In the genomic region with DNA sequence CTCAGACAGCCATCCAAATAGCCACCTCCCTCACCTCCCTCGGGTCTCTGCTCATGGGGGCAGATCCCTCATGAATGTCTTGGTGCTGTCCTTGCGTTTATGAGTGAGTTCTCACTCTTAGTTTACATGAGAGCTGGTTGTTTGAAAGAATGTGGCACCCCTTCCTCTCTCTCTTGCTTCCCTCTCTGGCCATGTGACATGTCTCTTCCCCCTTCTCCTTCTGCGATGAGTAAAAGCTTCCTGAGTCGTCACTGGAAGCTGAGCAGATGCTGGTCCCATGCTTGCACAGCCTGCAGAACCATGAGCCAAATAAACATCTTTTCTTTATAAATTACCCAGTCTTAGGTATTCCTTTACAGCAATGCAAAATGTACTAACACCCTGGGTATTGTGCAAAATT, we compare ENCODE assay signal across 23 cellular contexts.
"Had no signal": no experiment of that assay in that cellular context is flagged by ENCODE, and none has a peak within 500 bp of the region (broad histone marks: within the 10 kb centered on the region; RNA-seq: fewer than 3 reads in every experiment).

No MANE protein-coding gene starts in this region.

- H3K36me3 Mint-ChIP-seq: naive B cell had no signal

- H3K36me3 ChIP-seq: cardiac muscle cell, gastroesophageal sphincter, heart left ventricle, lower lobe of right lung, neutrophil, pancreas, stomach, suprapubic skin, transverse colon, uterus had no signal

- H3K27me3 ChIP-seq: body of pancreas, cardiac muscle cell, gastroesophageal sphincter, heart left ventricle, neutrophil, pancreas, stomach, suprapubic skin, transverse colon, uterus had no signal

- DNase-seq: activated CD4-positive, alpha-beta memory T cell treated with anti-CD3 and anti-CD28 coated beads, Interleukin-2, amount 10 ng/mL, durations not matched to agents 7 days and 5 days; activated CD4-positive, alpha-beta T cell treated with anti-CD3 and anti-CD28 coated beads, Interleukin-2, amount 10 ng/mL, durations not matched to agents 24 days and 14 days; activated CD4-positive, CD25-positive, alpha-beta regulatory T cell; activated naive CD4-positive, alpha-beta T cell; activated T-cell treated with anti-CD3 and anti-CD28 coated beads, Interleukin-2, amount 50 U/mL, for 4 hours; anterior cingulate cortex; body of pancreas; cortex of kidney; heart left ventricle; lower lobe of right lung; pancreas; right cardiac atrium; stimulated activated CD4-positive, alpha-beta T cell treated with anti-CD3 and anti-CD28 coated beads, Interleukin-4, amount 100 ng/mL, for 4 hours; stomach; transverse colon; uterus had no signal

- ATAC-seq: body of pancreas, gastroesophageal sphincter, heart left ventricle, right cardiac atrium had no signal

- H3K4me3 ChIP-seq: body of pancreas, cardiac muscle cell, gastroesophageal sphincter, heart left ventricle, lower lobe of right lung, pancreas, stomach, suprapubic skin, transverse colon, uterus had no signal

- H3K4me1 ChIP-seq: body of pancreas, heart left ventricle, lower lobe of right lung, pancreas, stomach, suprapubic skin, uterus had no signal

- H3K27ac Mint-ChIP-seq: activated CD4-positive, alpha-beta memory T cell treated with anti-CD3 and anti-CD28 coated beads, Interleukin-2, amount 10 ng/mL, durations not matched to agents 7 days and 5 days; activated CD4-positive, alpha-beta T cell treated with anti-CD3 and anti-CD28 coated beads, Interleukin-2, amount 10 ng/mL, durations not matched to agents 24 days and 14 days; activated T-helper 2 cell treated with anti-CD3 and anti-CD28 coated beads, Interferon-gamma antibody, Interleukin-2, Interleukin-4, amounts not matched to agents 10 μg/mL and 5 μg/mL and 100 μg/mL, durations not matched to agents 14 hours and 24 hours and 36 hours had no signal

- H3K9me3 ChIP-seq: body of pancreas, gastroesophageal sphincter, heart left ventricle, lower lobe of right lung, neutrophil, pancreas, stomach, suprapubic skin, transverse colon, uterus had no signal

- H3K9me3 Mint-ChIP-seq: activated CD4-positive, alpha-beta memory T cell treated with anti-CD3 and anti-CD28 coated beads, Interleukin-2, amount 10 ng/mL, durations not matched to agents 7 days and 5 days; activated CD4-positive, alpha-beta T cell treated with anti-CD3 and anti-CD28 coated beads, Interleukin-2, amount 10 ng/mL, durations not matched to agents 24 days and 14 days; activated T-helper 2 cell treated with anti-CD3 and anti-CD28 coated beads, Interferon-gamma antibody, Interleukin-2, Interleukin-4, amounts not matched to agents 10 μg/mL and 5 μg/mL and 100 μg/mL, durations not matched to agents 14 hours and 24 hours and 36 hours had no signal

- H3K27ac ChIP-seq: body of pancreas, cardiac muscle cell, epithelial cell of prostate, gastroesophageal sphincter, heart left ventricle, lower lobe of right lung, neutrophil, pancreas, stomach, suprapubic skin, transverse colon, uterus had no signal

- H3K4me3 Mint-ChIP-seq: activated CD4-positive, alpha-beta memory T cell treated with anti-CD3 and anti-CD28 coated beads, Interleukin-2, amount 10 ng/mL, durations not matched to agents 7 days and 5 days; activated CD4-positive, alpha-beta T cell treated with anti-CD3 and anti-CD28 coated beads, Interleukin-2, amount 10 ng/mL, durations not matched to agents 24 days and 14 days; activated T-cell treated with anti-CD3 and anti-CD28 coated beads, Interleukin-2, amount 50 U/mL, for 4 hours; naive B cell had no signal
